1 cellular context compared by ENCODE assay signal in the genomic region with DNA sequence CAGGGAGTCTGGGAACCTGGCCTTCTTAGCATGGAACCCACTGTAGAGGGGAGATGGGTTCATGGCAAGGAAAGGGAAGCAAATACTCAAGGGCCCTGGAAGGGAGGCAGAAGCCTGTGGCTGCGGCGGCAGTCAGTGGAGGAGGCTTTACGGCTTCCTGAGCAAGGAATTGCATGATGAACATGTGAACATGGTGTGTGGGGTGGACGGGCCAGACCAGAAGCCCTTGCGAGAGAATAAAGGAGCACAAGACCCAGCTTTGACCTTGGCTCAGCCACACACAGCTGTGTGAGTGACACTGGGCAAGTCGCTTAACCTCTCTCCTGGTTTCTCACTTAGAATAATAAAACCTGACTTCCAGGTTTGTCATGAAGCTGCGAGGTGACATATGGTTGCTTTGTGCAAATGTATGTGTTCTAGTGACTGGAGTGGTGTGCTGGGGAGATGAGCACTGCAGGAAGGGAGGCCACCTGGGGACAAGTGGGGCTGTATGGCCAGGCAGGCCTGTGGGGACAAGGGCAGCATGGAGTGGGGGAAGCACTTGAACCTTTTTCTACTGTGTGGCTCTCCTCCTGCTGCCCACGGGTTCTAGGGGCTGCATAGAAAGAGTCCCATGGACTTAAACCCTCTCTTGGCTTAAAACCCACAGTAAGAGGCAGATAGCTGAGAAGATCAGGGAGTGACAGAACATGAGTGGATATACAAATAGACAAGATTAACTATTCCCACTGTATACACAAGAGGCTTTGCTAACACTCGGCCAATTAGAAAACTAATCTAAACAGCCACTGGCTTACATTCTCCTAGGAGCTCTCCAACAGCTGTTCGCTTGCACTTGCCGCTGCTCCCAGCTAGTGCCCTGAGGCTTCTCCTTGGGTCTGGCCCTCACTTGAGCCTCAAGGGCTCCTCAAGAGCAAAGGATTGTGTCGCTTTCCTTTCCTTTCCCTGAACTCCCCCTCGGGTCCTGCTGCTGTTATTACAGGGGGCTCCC.
TF ChIP-seq lines count a peak whose summit lies in the region.

No MANE protein-coding gene starts in this region.

TF ChIP-seq in K562, 482 proteins besides CTCF, POLR2A, EP300 and RAD21 (continued from another document):
- TF ChIP-seq, protein P1, sequence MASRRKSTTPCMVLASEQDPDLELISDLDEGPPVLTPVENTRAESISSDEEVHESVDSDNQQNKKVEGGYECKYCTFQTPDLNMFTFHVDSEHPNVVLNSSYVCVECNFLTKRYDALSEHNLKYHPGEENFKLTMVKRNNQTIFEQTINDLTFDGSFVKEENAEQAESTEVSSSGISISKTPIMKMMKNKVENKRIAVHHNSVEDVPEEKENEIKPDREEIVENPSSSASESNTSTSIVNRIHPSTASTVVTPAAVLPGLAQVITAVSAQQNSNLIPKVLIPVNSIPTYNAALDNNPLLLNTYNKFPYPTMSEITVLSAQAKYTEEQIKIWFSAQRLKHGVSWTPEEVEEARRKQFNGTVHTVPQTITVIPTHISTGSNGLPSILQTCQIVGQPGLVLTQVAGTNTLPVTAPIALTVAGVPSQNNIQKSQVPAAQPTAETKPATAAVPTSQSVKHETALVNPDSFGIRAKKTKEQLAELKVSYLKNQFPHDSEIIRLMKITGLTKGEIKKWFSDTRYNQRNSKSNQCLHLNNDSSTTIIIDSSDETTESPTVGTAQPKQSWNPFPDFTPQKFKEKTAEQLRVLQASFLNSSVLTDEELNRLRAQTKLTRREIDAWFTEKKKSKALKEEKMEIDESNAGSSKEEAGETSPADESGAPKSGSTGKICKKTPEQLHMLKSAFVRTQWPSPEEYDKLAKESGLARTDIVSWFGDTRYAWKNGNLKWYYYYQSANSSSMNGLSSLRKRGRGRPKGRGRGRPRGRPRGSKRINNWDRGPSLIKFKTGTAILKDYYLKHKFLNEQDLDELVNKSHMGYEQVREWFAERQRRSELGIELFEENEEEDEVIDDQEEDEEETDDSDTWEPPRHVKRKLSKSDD (conservative IDR thresholded peaks at IDR 0.05; ENCODE audit: low read length), result no peak
